In the genomic region with DNA sequence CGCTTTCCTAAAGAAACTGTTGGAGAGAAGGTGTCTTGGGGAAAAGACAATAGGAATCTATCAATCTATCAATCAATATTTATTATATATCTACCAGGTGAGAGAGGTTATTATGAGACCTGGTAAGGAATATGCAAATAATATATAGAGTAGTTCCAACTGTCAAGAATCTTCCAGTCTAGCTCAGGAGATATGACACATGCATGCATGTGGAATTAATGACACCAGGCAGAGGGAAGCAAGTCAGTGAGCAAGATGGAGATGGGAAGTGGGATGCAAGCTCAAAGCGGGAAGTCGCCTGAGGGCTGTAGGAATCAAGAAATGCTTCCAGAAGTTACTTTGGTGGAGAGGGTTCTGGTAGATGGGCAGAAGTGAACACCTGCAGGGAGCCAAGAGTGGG, we compare ENCODE assay signal across 23 cellular contexts.
DNase-seq lines count a peak whose midpoint lies in the region; TF ChIP-seq lines count a peak whose summit lies in the region.
"Had no signal": no experiment of that assay in that cellular context is flagged by ENCODE, and none has a peak within 500 bp of the region (broad histone marks: within the 10 kb centered on the region; RNA-seq: fewer than 3 reads in every experiment).

No MANE protein-coding gene starts in this region.

- peaks cover 4% of the 10 kb centered on the region for H3K36me3 Mint-ChIP-seq in nephron progenitor cell (ENCODE audit: low read depth)
- H3K36me3 Mint-ChIP-seq: CD14-positive monocyte; CD4-positive, alpha-beta memory T cell; CD4-positive, CD25-positive, alpha-beta regulatory T cell; CD8-positive, alpha-beta memory T cell had no signal

- peak overlapping the region; percentile 22 for H3K23ac ChIP-seq in trophoblast cell (ENCODE audit: low read length)

- no peaks in the 10 kb centered on the region for H3K9me3 ChIP-seq in trophoblast cell (ENCODE audit: insufficient read depth, low read depth, low read length)
- no peaks in the 10 kb centered on the region for H3K9me3 ChIP-seq in MM.1S (replicated peaks; ENCODE audit: insufficient read depth, low read length)
- no peaks in the 10 kb centered on the region for H3K9me3 ChIP-seq in esophagus muscularis mucosa
- H3K9me3 ChIP-seq: BE2C, BLaER1 had no signal

- no peak for TF ChIP-seq POLR2A in esophagus muscularis mucosa (IDR thresholded peaks at IDR 0.05; ENCODE audit: low read depth)

- no peak overlapping the region for H2BK12ac ChIP-seq in trophoblast cell (ENCODE audit: low read length)

- peaks cover 46% of the 10 kb centered on the region for H3K4me1 Mint-ChIP-seq in nephron progenitor cell
- H3K4me1 Mint-ChIP-seq: CD4-positive, alpha-beta memory T cell; CD4-positive, CD25-positive, alpha-beta regulatory T cell; CD8-positive, alpha-beta memory T cell had no signal

- H3K79me2 ChIP-seq in trophoblast cell (ENCODE audit: control insufficient read depth, insufficient read depth, low read length, poor library complexity) = no peaks in the 10 kb centered on the region
- no peaks in the 10 kb centered on the region for H3K79me2 ChIP-seq in MM.1S (ENCODE audit: low read length)

- no peak overlapping the region for H3K14ac ChIP-seq in trophoblast cell (ENCODE audit: low read length)

- H3K4me2 ChIP-seq in trophoblast cell (ENCODE audit: low read length) = no peak overlapping the region
- no peak overlapping the region for H3K4me2 ChIP-seq in MM.1S (ENCODE audit: low read depth, low read length)
- H3K4me2 ChIP-seq: BLaER1 had no signal

- peaks cover 3% of the 10 kb centered on the region in 2 experiments for H3K4me1 ChIP-seq in trophoblast cell (ENCODE audit: control insufficient read depth in 1 of 2, insufficient read depth in 2 of 2, low read length in 2 of 2)
- H3K4me1 ChIP-seq in MM.1S (ENCODE audit: low read length) = no peaks in the 10 kb centered on the region
- H3K4me1 ChIP-seq in esophagus muscularis mucosa = peaks cover 2 to 24% (median 22%) of the 10 kb centered on the region in 4 donors
- H3K4me1 ChIP-seq: BE2C, BLaER1 had no signal

- H3K4me3 Mint-ChIP-seq in nephron progenitor cell = no peak overlapping the region
- H3K4me3 Mint-ChIP-seq: CD4-positive, alpha-beta memory T cell; CD4-positive, CD25-positive, alpha-beta regulatory T cell; CD8-positive, alpha-beta memory T cell had no signal

- H3K36me3 ChIP-seq in trophoblast cell (ENCODE audit: control insufficient read depth in 1 of 2, insufficient read depth in 2 of 2, low read length in 2 of 2) (no peaks in the 10 kb centered on the region), MM.1S (replicated peaks; ENCODE audit: insufficient read depth, low read length) (no peaks in the 10 kb centered on the region), esophagus muscularis mucosa (no peaks in the 10 kb centered on the region)
- H3K36me3 ChIP-seq: BE2C, BLaER1 had no signal

- no peak overlapping the region for H4K12ac ChIP-seq in trophoblast cell (ENCODE audit: low read depth, low read length)

- H3K4me3 ChIP-seq in trophoblast cell (ENCODE audit: low read depth, low read length) (no peak overlapping the region), MM.1S (ENCODE audit: low read length) (no peak overlapping the region), esophagus muscularis mucosa (no peak overlapping the region)
- H3K4me3 ChIP-seq: BLaER1, GM12878 had no signal

- no CpG with 5 or more reads among the region's 3 CpGs for WGBS in trophoblast cell (ENCODE audit: extremely low coverage, insufficient coverage, insufficient read length)
- 93% methylated on average over 3 of the region's 3 CpGs for whole genome bisulfite sequencing in esophagus muscularis mucosa

- peaks cover 29% of the 10 kb centered on the region for H3K9me3 Mint-ChIP-seq in nephron progenitor cell

- TF ChIP-seq CTCF in VCaP (conservative IDR thresholded peaks at IDR 0.05) = no peak
- TF ChIP-seq CTCF in nephron progenitor cell (IDR thresholded peaks at IDR 0.05) = no peak
- TF ChIP-seq CTCF in MM.1S (IDR thresholded peaks at IDR 0.05; ENCODE audit: low read length) = no peak
- TF ChIP-seq CTCF in esophagus muscularis mucosa (IDR thresholded peaks at IDR 0.05) = no peak

- H3K9ac ChIP-seq in trophoblast cell (ENCODE audit: low read length) (no peak overlapping the region), MM.1S (ENCODE audit: low read length) (no peak overlapping the region)
- H3K9ac ChIP-seq: BLaER1 had no signal

- H3K18ac ChIP-seq in trophoblast cell (ENCODE audit: low read length) = no peak overlapping the region

- TF ChIP-seq EP300 in esophagus muscularis mucosa (IDR thresholded peaks at IDR 0.05) = no peak

- no peak overlapping the region for H2AFZ ChIP-seq in trophoblast cell (ENCODE audit: insufficient read depth, low read length, poor library complexity)
- H2AFZ ChIP-seq in MM.1S (ENCODE audit: low read length) = no peak overlapping the region

- no peaks in the 10 kb centered on the region for H3K27me3 ChIP-seq in trophoblast cell (ENCODE audit: insufficient read depth, low read length)
- H3K27me3 ChIP-seq in MM.1S (replicated peaks; ENCODE audit: insufficient read depth, low read length) = no peaks in the 10 kb centered on the region
- H3K27me3 ChIP-seq in esophagus muscularis mucosa = no peaks in the 10 kb centered on the region
- H3K27me3 ChIP-seq: BE2C, BLaER1 had no signal

- peaks cover 15% of the 10 kb centered on the region for H3K27me3 Mint-ChIP-seq in nephron progenitor cell (ENCODE audit: low read depth, poor library complexity)

- no peak overlapping the region for H2BK120ac ChIP-seq in trophoblast cell (ENCODE audit: insufficient read depth, low read length, poor library complexity)

- H3K27ac ChIP-seq in VCaP = peak overlapping the region; percentile 73
- H3K27ac ChIP-seq in trophoblast cell (ENCODE audit: low read depth, low read length) = no peak overlapping the region
- H3K27ac ChIP-seq in MM.1S (ENCODE audit: low read length) = no peak overlapping the region
- no peak overlapping the region for H3K27ac ChIP-seq in esophagus muscularis mucosa (replicated peaks in 1 of 4)
- H3K27ac ChIP-seq: BLaER1 had no signal

- no peak for DNase-seq in nephron progenitor cell
- no peak for DNase-seq in trophoblast cell
- DNase-seq in MM.1S = no peak
- DNase-seq in esophagus muscularis mucosa (ENCODE audit: extremely low spot score) = no peak
- no peak for DNase-seq in DMS153 treated with DMSO at 0.1 percent for 48 hours (lab: John Stamatoyannopoulos, UW; ENCODE audit: unreplicated experiment)
- DNase-seq: 8988T; ACHN; BE2C; C1 segment of cervical spinal cord; Calu3; CD4-positive, alpha-beta memory T cell; CD4-positive, CD25-positive, alpha-beta regulatory T cell; CD8-positive, alpha-beta memory T cell; COR-L47; DMS53; DMS79; DND-41; EL; GDM1 had no signal

- H3K79me1 ChIP-seq in trophoblast cell (ENCODE audit: low read length) = peaks cover 3% of the 10 kb centered on the region

- H4K91ac ChIP-seq in trophoblast cell (ENCODE audit: low read depth, low read length) = no peak overlapping the region

- no peak overlapping the region for H2BK5ac ChIP-seq in trophoblast cell (ENCODE audit: low read depth, low read length, poor library complexity)

- no peak overlapping the region for H3K4ac ChIP-seq in trophoblast cell (ENCODE audit: low read depth, low read length)

- peak overlapping the region; percentile 34 for H3K27ac Mint-ChIP-seq in nephron progenitor cell
- H3K27ac Mint-ChIP-seq: CD14-positive monocyte; CD4-positive, alpha-beta memory T cell; CD4-positive, CD25-positive, alpha-beta regulatory T cell; CD8-positive, alpha-beta memory T cell had no signal

- no peaks in the 10 kb centered on the region for H4K20me1 ChIP-seq in MM.1S (ENCODE audit: insufficient read depth, low read length)
- H4K20me1 ChIP-seq: BLaER1 had no signal

- H4K8ac ChIP-seq in trophoblast cell (ENCODE audit: low read depth, low read length) = no peak overlapping the region

- no peaks in the 10 kb centered on the region for H3K9me2 ChIP-seq in MM.1S (replicated peaks; ENCODE audit: insufficient read depth, low read length)

- intact Hi-C loops in esophagus muscularis mucosa (cut with DNase I) = no loop called here

- no peaks in the 10 kb centered on the region for H3F3A ChIP-seq in MM.1S (ENCODE audit: insufficient read depth, low read length)

- no peak overlapping the region for H2AK5ac ChIP-seq in trophoblast cell (ENCODE audit: low read length)
